In the genomic region with DNA sequence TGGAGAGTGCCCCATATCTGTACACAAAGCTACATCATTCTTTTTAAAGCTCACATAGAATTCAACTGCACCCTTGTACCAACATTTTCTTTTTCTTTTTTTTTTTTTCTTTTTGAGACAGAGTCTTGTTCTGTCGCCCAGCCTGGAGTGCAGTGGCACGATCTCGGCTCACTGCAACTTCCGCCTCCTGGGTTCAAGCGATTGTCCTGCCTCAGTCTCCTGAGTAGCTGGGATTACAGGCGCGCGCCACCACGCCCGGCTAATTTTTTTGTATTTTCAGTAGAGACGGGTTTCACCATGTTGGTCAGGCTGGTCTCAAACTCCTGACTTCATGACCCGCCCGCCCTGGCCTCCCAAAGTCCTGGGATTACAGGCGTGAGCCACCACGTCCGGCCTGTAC, we compare ENCODE assay signal across 8 cellular contexts. TPM values are rescaled to one million over a fixed set of nuclear protein-coding genes. Genes with fewer than 3 reads are reported as not detected.
DNase-seq lines count a peak whose midpoint lies in the region; TF ChIP-seq lines count a peak whose summit lies in the region.
"Not testable (repeated sequence)": the region's sequence is repeated elsewhere in the genome, so short reads cannot be mapped to it uniquely, and the experiment has no call there.

No MANE protein-coding gene starts in this region.

- H3K27me3 Mint-ChIP-seq in activated naive CD4-positive, alpha-beta T cell treated with anti-CD3 and anti-CD28 coated beads, Interleukin-2, amount 10 ng/mL, durations not matched to agents 7 days and 5 days; nephron (ENCODE audit: low read depth); stimulated activated naive CD8-positive, alpha-beta T cell treated with anti-CD3 and anti-CD28 coated beads, Interleukin-15, Interleukin-2, amounts not matched to agents 100 ng/mL and 50 ng/mL, for 24 hours: not testable (repeated sequence)

- 86 to 94% methylated on average over 16 of the region's 16 CpGs for WGBS in ectodermal cell, 2 experiments

- POLR2A ChIA-PET in AG04449 (lab: Yijun Ruan, JAX), result not testable (repeated sequence)

- H3K36me3 Mint-ChIP-seq in activated naive CD4-positive, alpha-beta T cell treated with anti-CD3 and anti-CD28 coated beads, Interleukin-2, amount 10 ng/mL, durations not matched to agents 7 days and 5 days, result peaks cover 27% of the 10 kb centered on the region
- H3K36me3 Mint-ChIP-seq in nephron (ENCODE audit: low read depth), result peaks cover 40% of the 10 kb centered on the region
- H3K36me3 Mint-ChIP-seq in stimulated activated naive CD8-positive, alpha-beta T cell treated with anti-CD3 and anti-CD28 coated beads, Interleukin-15, Interleukin-2, amounts not matched to agents 100 ng/mL and 50 ng/mL, for 24 hours (ENCODE audit: low read depth), result peaks cover 40% of the 10 kb centered on the region

- not testable (repeated sequence) for TF ChIP-seq CTCF in AG04449 (IDR thresholded peaks at IDR 0.05; ENCODE audit: insufficient read depth, low read length, missing control alignments); nephron (IDR thresholded peaks at IDR 0.05; ENCODE audit: unreplicated experiment in 3 of 3)

- peak overlapping the region; percentile 84 for H3K4me3 Mint-ChIP-seq in activated naive CD4-positive, alpha-beta T cell treated with anti-CD3 and anti-CD28 coated beads, Interleukin-2, amount 10 ng/mL, durations not matched to agents 7 days and 5 days
- peak overlapping the region; percentile 91 to 94 (median 92) for H3K4me3 Mint-ChIP-seq in nephron
- peak overlapping the region; percentile 92 for H3K4me3 Mint-ChIP-seq in stimulated activated naive CD8-positive, alpha-beta T cell treated with anti-CD3 and anti-CD28 coated beads, Interleukin-15, Interleukin-2, amounts not matched to agents 100 ng/mL and 50 ng/mL, for 24 hours

- H3K9ac ChIP-seq in iPS-18a (ENCODE audit: low read length), result peak overlapping the region; percentile 54

- not testable (repeated sequence) for H3K9me3 Mint-ChIP-seq in activated naive CD4-positive, alpha-beta T cell treated with anti-CD3 and anti-CD28 coated beads, Interleukin-2, amount 10 ng/mL, durations not matched to agents 7 days and 5 days; stimulated activated naive CD8-positive, alpha-beta T cell treated with anti-CD3 and anti-CD28 coated beads, Interleukin-15, Interleukin-2, amounts not matched to agents 100 ng/mL and 50 ng/mL, for 24 hours
- peaks cover 17% of the 10 kb centered on the region for H3K9me3 Mint-ChIP-seq in nephron

- not testable (repeated sequence) for H3K9me3 ChIP-seq in HAP-1; SJCRH30 (replicated peaks); ectodermal cell (ENCODE audit: control insufficient read depth, low read length); iPS-18a (ENCODE audit: control insufficient read depth, low read depth, low read length)

- CTCF ChIA-PET in AG04449 (lab: Yijun Ruan, JAX), result interaction anchor here (1.0 to 2.2 kb wide), 5 partner anchors 9 to 454 kb away, joined by 3 to 8 read pairs (median 3); no protein-coding TSS in a partner anchor
- CTCF ChIA-PET in activated naive CD4-positive, alpha-beta T cell treated with anti-CD3 and anti-CD28 coated beads, Interleukin-2, amount 10 ng/mL, durations not matched to agents 7 days and 5 days (lab: Charles Lee), result interaction anchor here (0.8 to 1.1 kb wide), 4 partner anchors 21 to 171 kb away, joined by 3 to 4 read pairs (median 3); no protein-coding TSS in a partner anchor

- H3K4me3 ChIP-seq in AG04449 (ENCODE audit: low read depth, low read length) (peak overlapping the region; percentile 73), HAP-1 (peak overlapping the region; percentile 83), SJCRH30 (peak overlapping the region; percentile 97), ectodermal cell (ENCODE audit: insufficient read depth, low read depth, low read length) (peak overlapping the region; percentile 63), iPS-18a (ENCODE audit: low read length) (peak overlapping the region; percentile 78)

- DNase-seq in AG04449 (ENCODE audit: low read depth, low spot score); HAP-1 (ENCODE audit: low spot score in 2 of 2); SJCRH30; activated naive CD4-positive, alpha-beta T cell treated with anti-CD3 and anti-CD28 coated beads, Interleukin-2, amount 10 ng/mL, durations not matched to agents 7 days and 5 days: not testable (repeated sequence)

- H3K27me3 ChIP-seq in HAP-1 (ENCODE audit: low read depth); SJCRH30: not testable (repeated sequence)
- H3K27me3 ChIP-seq in ectodermal cell (ENCODE audit: control insufficient read depth, insufficient read depth, low read length, poor library complexity, severe bottlenecking) (peaks cover 26% of the 10 kb centered on the region), iPS-18a (ENCODE audit: control insufficient read depth, insufficient read depth, low read length) (peaks cover 10% of the 10 kb centered on the region)

- H3K27ac Mint-ChIP-seq in activated naive CD4-positive, alpha-beta T cell treated with anti-CD3 and anti-CD28 coated beads, Interleukin-2, amount 10 ng/mL, durations not matched to agents 7 days and 5 days, result peak overlapping the region; percentile 80
- peak overlapping the region; percentile 62 to 94 (median 88) for H3K27ac Mint-ChIP-seq in nephron
- H3K27ac Mint-ChIP-seq in stimulated activated naive CD8-positive, alpha-beta T cell treated with anti-CD3 and anti-CD28 coated beads, Interleukin-15, Interleukin-2, amounts not matched to agents 100 ng/mL and 50 ng/mL, for 24 hours, result peak overlapping the region; percentile 96

- H3K36me3 ChIP-seq in HAP-1 (replicated peaks); SJCRH30; ectodermal cell (ENCODE audit: control insufficient read depth, insufficient read depth, low read length); iPS-18a (ENCODE audit: control insufficient read depth, low read depth, low read length): not testable (repeated sequence)

- not testable (repeated sequence) for H3K27ac ChIP-seq in SJCRH30; ectodermal cell (ENCODE audit: insufficient read depth, low read depth, low read length, poor library complexity, severe bottlenecking); iPS-18a (ENCODE audit: low read length)

- H3K4me1 Mint-ChIP-seq in activated naive CD4-positive, alpha-beta T cell treated with anti-CD3 and anti-CD28 coated beads, Interleukin-2, amount 10 ng/mL, durations not matched to agents 7 days and 5 days, result peaks cover 20% of the 10 kb centered on the region
- H3K4me1 Mint-ChIP-seq in nephron, result not testable (repeated sequence)
- H3K4me1 Mint-ChIP-seq in stimulated activated naive CD8-positive, alpha-beta T cell treated with anti-CD3 and anti-CD28 coated beads, Interleukin-15, Interleukin-2, amounts not matched to agents 100 ng/mL and 50 ng/mL, for 24 hours (ENCODE audit: low read depth), result peaks cover 29% of the 10 kb centered on the region

- not testable (repeated sequence) for H3K4me1 ChIP-seq in HAP-1; SJCRH30; ectodermal cell (ENCODE audit: control insufficient read depth, insufficient read depth, low read length); iPS-18a (ENCODE audit: control insufficient read depth, low read depth, low read length)

- in situ Hi-C loops in HAP-1 (cut with MboI; ENCODE audit: low sequenced_read_pairs), result not testable (repeated sequence)

RNA-seq across cellular contexts. Expression of gene EEFSEC, which starts 1.1 kb away (rescaled TPM):
- total RNA-seq in SJCRH30 (2014; rRNA removed; shearing (Covaris generic)), result 10.6 and 11.4 TPM in 2 replicates
- polyA plus RNA-seq in ectodermal cell (2013, experiment 1 of 4), result 7.7 TPM
- 8.0 TPM for polyA plus RNA-seq in ectodermal cell (2013, experiment 2 of 4)
- 7.0 TPM for polyA plus RNA-seq in ectodermal cell (2013, experiment 3 of 4)
- polyA plus RNA-seq in ectodermal cell (2013, experiment 4 of 4), result 7.9 TPM

RNA-seq across cellular contexts. Expression of gene RUVBL1, which starts 30.7 kb away (rescaled TPM):
- 133 and 135 TPM in 2 replicates for total RNA-seq in SJCRH30 (2014; rRNA removed; shearing (Covaris generic))
- polyA plus RNA-seq in ectodermal cell (2013, experiment 1 of 4), result 98.4 TPM
- polyA plus RNA-seq in ectodermal cell (2013, experiment 2 of 4), result 97.0 TPM
- 84.9 TPM for polyA plus RNA-seq in ectodermal cell (2013, experiment 3 of 4)
- polyA plus RNA-seq in ectodermal cell (2013, experiment 4 of 4), result 92.7 TPM
